ENCODE assay signal across 8 cellular contexts in genomic region chr10:91797874-91798735, GRCh38. TPM values are rescaled to one million over a fixed set of nuclear protein-coding genes. Genes with fewer than 3 reads are reported as not detected.
DNase-seq lines count a peak whose midpoint lies in the region; ATAC-seq and TF ChIP-seq lines count a peak whose summit lies in the region.

TSS of gene TNKS2 (plus strand) at chr10:91798426. CDS start at chr10:91798691, 265 bp downstream.

- no peaks in the 10 kb centered on the region for H3K9me3 Mint-ChIP-seq in activated naive CD8-positive, alpha-beta T cell (ENCODE audit: low read depth)

- no peaks in the 10 kb centered on the region for H3K27me3 Mint-ChIP-seq in activated naive CD8-positive, alpha-beta T cell

- ATAC-seq in HG02610 (IDR thresholded peaks at IDR 0.05; ENCODE audit: unreplicated experiment): peak; percentile 72
- ATAC-seq in omental fat pad (ENCODE audit: low FRiP score): peak; percentile 89

- H3K27ac ChIP-seq in temporal lobe (ENCODE audit: low read depth, low read length): peak within 1 kb of the TSS; percentile 60

- TF ChIP-seq CTCF in GM10266 (IDR thresholded peaks at IDR 0.05; ENCODE audit: control insufficient read depth, insufficient read depth, low read depth, missing control alignments): no peak
- TF ChIP-seq CTCF in omental fat pad (IDR thresholded peaks at IDR 0.05): no peak

- H3K4me3 Mint-ChIP-seq in activated naive CD8-positive, alpha-beta T cell: peak within 1 kb of the TSS; percentile 99

- peaks cover 63% of the 10 kb centered on the region for H3K4me1 Mint-ChIP-seq in activated naive CD8-positive, alpha-beta T cell (ENCODE audit: low read depth)

- H3K36me3 Mint-ChIP-seq in activated naive CD8-positive, alpha-beta T cell: peaks cover 7% of the 10 kb centered on the region

- DNase-seq in GM10266 (ENCODE audit: extremely low spot score) (peak; percentile 96), NCI-H1092 treated with DMSO at 0.1 percent for 48 hours (lab: John Stamatoyannopoulos, UW) (peak; percentile 84), SKM-1 treated with dmso at 0.1 percent for 144 hours (lab: John Stamatoyannopoulos, UW; ENCODE audit: unreplicated experiment) (peak; percentile 82), glomerular visceral epithelial cell (ENCODE audit: extremely low spot score) (peak; percentile 96), omental fat pad (ENCODE audit: low spot score) (peak; percentile 86)

- H3K27ac Mint-ChIP-seq in activated naive CD8-positive, alpha-beta T cell: peak within 1 kb of the TSS; percentile 98

RNA-seq across cellular contexts. Expression of gene TNKS2, which starts in this region (rescaled TPM):
- 10 to 100 TPM; 37.6 to 52.8 (median 43.8) TPM for total RNA-seq in omental fat pad
- total RNA-seq in temporal lobe: 110 TPM

Comparison
In these comparisons a context has a peak if more than half of its experiments do, and no peak if none do; other contexts are left out.
1. Peak in every context shown above with its lines: DNase-seq, ATAC-seq and H3K27ac ChIP-seq.